ENCODE assay signal across 8 cellular contexts in genomic region chr9:136483589-136484152, GRCh38. TPM values are rescaled to one million over a fixed set of nuclear protein-coding genes. Genes with fewer than 3 reads are reported as not detected.
DNase-seq lines count a peak whose midpoint lies in the region; ATAC-seq, FAIRE-seq and TF ChIP-seq lines count a peak whose summit lies in the region.

No MANE protein-coding gene starts in this region.

- H3K27ac ChIP-seq in BLaER1 (peak overlapping the region; percentile 98), colonic mucosa (peak overlapping the region; percentile 99)

- H3K4me3 ChIP-seq in BLaER1, result peak overlapping the region; percentile 75
- H3K4me3 ChIP-seq in colonic mucosa, result peak overlapping the region; percentile 68

- no peak for TF ChIP-seq CTCF in colonic mucosa (IDR thresholded peaks at IDR 0.05)

- intact Hi-C loops in colonic mucosa (cut with DNase I), result loop anchor here (5.0 kb wide), 1 partner anchor 71 kb away; the partner anchor contains the start of genes ENTR1 and PMPCA

- peaks cover 67% of the 10 kb centered on the region for H4K20me1 ChIP-seq in BLaER1

- peak overlapping the region; percentile 99 for H3K4me2 ChIP-seq in BLaER1

- FAIRE-seq in GM19239 (lab: Jason Lieb, UNC), result no peak

- DNase-seq in GM19239 (ENCODE audit: insufficient read length, low spot score), result peak; percentile 95
- DNase-seq in NCI-H510A treated with DMSO at 0.1 percent for 48 hours (lab: John Stamatoyannopoulos, UW), result peak; percentile 86
- DNase-seq in activated CD4-positive, alpha-beta T cell treated with anti-CD3 and anti-CD28 coated beads for 48 hours, result peak; percentile 96
- peak; percentile 94 for DNase-seq in colonic mucosa
- DNase-seq in left kidney (ENCODE audit: low read depth, low spot score), result peak; percentile 97
- peak; percentile 93 for DNase-seq in stimulated activated CD4-positive, alpha-beta T cell treated with anti-CD3 and anti-CD28 coated beads, Interleukin-1b, Interleukin-23, amount 100 ng/mL, for 48 hours

- H3K4me1 ChIP-seq in BLaER1 (peaks cover 42% of the 10 kb centered on the region), colonic mucosa (peaks cover 18% of the 10 kb centered on the region)

- H3K36me3 ChIP-seq in BLaER1 (peaks cover 20% of the 10 kb centered on the region), colonic mucosa (no peaks in the 10 kb centered on the region)

- ATAC-seq in HG03439 (IDR thresholded peaks at IDR 0.05; ENCODE audit: unreplicated experiment), result peak; percentile 57

- H3K9ac ChIP-seq in BLaER1, result peak overlapping the region; percentile 94
- H3K9ac ChIP-seq in colonic mucosa (ENCODE audit: low read depth in 2 of 2, low read length in 2 of 2), result peak overlapping the region; percentile 75 to 85

- no peaks in the 10 kb centered on the region for H3K27me3 ChIP-seq in BLaER1
- H3K27me3 ChIP-seq in colonic mucosa, result no peaks in the 10 kb centered on the region

- H3K9me3 ChIP-seq in BLaER1, result no peaks in the 10 kb centered on the region
- no peaks in the 10 kb centered on the region for H3K9me3 ChIP-seq in colonic mucosa

RNA-seq across cellular contexts. Expression of gene SEC16A, which starts 0.8 kb away (rescaled TPM):
- total RNA-seq in colonic mucosa, result 100 to 1,000 TPM in 1 of 2 donors, 10 to 100 TPM in 1; 66.2 to 104 TPM

RNA-seq across cellular contexts. Expression of gene INPP5E, which starts 44.0 kb away (rescaled TPM):
- 10 to 100 TPM in 1 of 2 donors, 1 to 10 TPM in 1; 8.3 to 12.1 TPM for total RNA-seq in colonic mucosa

Comparison
In these comparisons a context has a peak if more than half of its experiments do, and no peak if none do; other contexts are left out.
1. Peak in every context shown above with its lines: DNase-seq, ATAC-seq, H3K4me3 ChIP-seq and H3K27ac ChIP-seq.